In genomic region chr17:2107050-2107449, GRCh38 we compare ENCODE assay signal across 25 cellular contexts. TPM values are rescaled to one million over a fixed set of nuclear protein-coding genes. Genes with fewer than 3 reads are reported as not detected.
DNase-seq lines count a peak whose midpoint lies in the region; ATAC-seq and TF ChIP-seq lines count a peak whose summit lies in the region.
"Had no signal": no experiment of that assay in that cellular context is flagged by ENCODE, and none has a peak within 500 bp of the region (broad histone marks: within the 10 kb centered on the region; RNA-seq: fewer than 3 reads in every experiment).

No MANE protein-coding gene starts in this region.

- H2BK12ac ChIP-seq in trophoblast cell (ENCODE audit: low read length), result no peak overlapping the region

- no peak overlapping the region for H3K14ac ChIP-seq in trophoblast cell (ENCODE audit: low read length)

- ATAC-seq in heart right ventricle, result peak in 5 of 8 donors; percentile 5 to 28 (median 22)
- ATAC-seq in Right ventricle myocardium inferior, result no peak
- ATAC-seq in gastroesophageal sphincter, result no peak
- ATAC-seq: A549; activated CD8-positive, alpha-beta T cell treated with anti-CD3 and anti-CD28 coated beads for 36 hours; naive thymus-derived CD4-positive, alpha-beta T cell; T-cell had no signal

- intact Hi-C loops in heart right ventricle (cut with DNase I) (loop anchor here in 1 of 10 donors (5.0 kb wide), 1 partner anchor 70 kb away; no protein-coding TSS in a partner anchor), Right ventricle myocardium inferior (cut with DNase I) (no loop called here), tibial artery (cut with DNase I; ENCODE audit: low total_unique reads) (no loop called here)

- no peak overlapping the region for H4K12ac ChIP-seq in trophoblast cell (ENCODE audit: low read depth, low read length)

- H3K27me3 ChIP-seq in heart right ventricle (no peaks in the 10 kb centered on the region), gastroesophageal sphincter (no peaks in the 10 kb centered on the region), trophoblast cell (ENCODE audit: insufficient read depth, low read length) (no peaks in the 10 kb centered on the region), tibial artery (no peaks in the 10 kb centered on the region)
- H3K27me3 ChIP-seq: BE2C, Peyer's patch, SJCRH30, vagina had no signal

- H3K23ac ChIP-seq in trophoblast cell (ENCODE audit: low read length), result no peak overlapping the region

- no peak overlapping the region for H2BK120ac ChIP-seq in trophoblast cell (ENCODE audit: insufficient read depth, low read length, poor library complexity)

- no peak overlapping the region for H4K91ac ChIP-seq in trophoblast cell (ENCODE audit: low read depth, low read length)

- TF ChIP-seq CTCF in heart right ventricle (IDR thresholded peaks at IDR 0.05), result no peak
- TF ChIP-seq CTCF in gastroesophageal sphincter (IDR thresholded peaks at IDR 0.05), result no peak
- no peak for TF ChIP-seq CTCF in tibial artery (IDR thresholded peaks at IDR 0.05)

- H3K27ac ChIP-seq in heart right ventricle (peak overlapping the region; percentile 26 to 83 (median 56)), gastroesophageal sphincter (peak overlapping the region in 3 of 4 donors; percentile 5 to 30 (median 7)), trophoblast cell (ENCODE audit: low read depth, low read length) (no peak overlapping the region), tibial artery (peak overlapping the region; percentile 61 to 65)
- H3K27ac ChIP-seq: A549, KMS-11, SJCRH30, vagina had no signal

- 60 to 66% methylated on average over 2 of the region's 2 CpGs for WGBS in heart right ventricle, 2 donors
- WGBS in gastroesophageal sphincter (ENCODE audit: low coverage in 1 of 2), 2 donors, result 40 to 68% methylated on average over 1 to 2 of the region's 2 CpGs
- no CpG with 5 or more reads among the region's 2 CpGs for WGBS in trophoblast cell (ENCODE audit: extremely low coverage, insufficient coverage, insufficient read length)

- DNase-seq in heart right ventricle, result no peak
- DNase-seq in Right ventricle myocardium inferior (ENCODE audit: missing footprints), result no peak
- no peak for DNase-seq in trophoblast cell
- DNase-seq in tibial artery, result no peak
- DNase-seq in germinal center (ENCODE audit: low spot score), result no peak
- DNase-seq in NCI-H748 treated with DMSO at 0.1 percent for 48 hours (lab: John Stamatoyannopoulos, UW), result no peak
- no peak for DNase-seq in CD1c-positive myeloid dendritic cell (ENCODE audit: extremely low spot score)
- DNase-seq: activated CD4-positive, alpha-beta T cell treated with anti-CD3 and anti-CD28 coated beads for 1 hour; activated CD8-positive, alpha-beta T cell treated with anti-CD3 and anti-CD28 coated beads for 36 hours; BE2C; DMS79 treated with DMSO at 0.1 percent for 48 hours; naive thymus-derived CD4-positive, alpha-beta T cell; NCI-H146; NCI-H2171; NCI-H510A treated with DMSO at 0.1 percent for 48 hours; NK-92 treated with Interleukin-12 subunit alpha and Interleukin-12 subunit beta, amount 100 ng/mL, for 24 hours; Peyer's patch; retina; SJCRH30; stimulated activated CD4-positive, alpha-beta T cell treated with anti-CD3 and anti-CD28 coated beads, Interleukin-15, amount 100 ng/mL, for 24 hours; T-cell had no signal

- H3K9me3 ChIP-seq in heart right ventricle (no peaks in the 10 kb centered on the region), gastroesophageal sphincter (no peaks in the 10 kb centered on the region), trophoblast cell (ENCODE audit: insufficient read depth, low read depth, low read length) (no peaks in the 10 kb centered on the region), tibial artery (no peaks in the 10 kb centered on the region)
- H3K9me3 ChIP-seq: A549, BE2C, Peyer's patch, SJCRH30, vagina had no signal

- H2AK5ac ChIP-seq in trophoblast cell (ENCODE audit: low read length), result no peak overlapping the region

- H3K4me3 ChIP-seq in heart right ventricle, result peak overlapping the region in 1 of 10 donors; percentile 10
- H3K4me3 ChIP-seq in gastroesophageal sphincter, result no peak overlapping the region
- no peak overlapping the region for H3K4me3 ChIP-seq in trophoblast cell (ENCODE audit: low read depth, low read length)
- no peak overlapping the region for H3K4me3 ChIP-seq in tibial artery
- H3K4me3 ChIP-seq: A549, Peyer's patch, SJCRH30, vagina had no signal

- H4K8ac ChIP-seq in trophoblast cell (ENCODE audit: low read depth, low read length), result no peak overlapping the region

- no peak overlapping the region for H3K18ac ChIP-seq in trophoblast cell (ENCODE audit: low read length)

- no peak overlapping the region for H3K4ac ChIP-seq in trophoblast cell (ENCODE audit: low read depth, low read length)

- TF ChIP-seq EP300 in gastroesophageal sphincter (IDR thresholded peaks at IDR 0.05), result no peak

- no peak for TF ChIP-seq POLR2A in gastroesophageal sphincter (IDR thresholded peaks at IDR 0.05)

- no peaks in the 10 kb centered on the region for H3K79me1 ChIP-seq in trophoblast cell (ENCODE audit: low read length)

- no peak overlapping the region for H3K4me2 ChIP-seq in trophoblast cell (ENCODE audit: low read length)
- H3K4me2 ChIP-seq: A549 had no signal

- H2AFZ ChIP-seq in trophoblast cell (ENCODE audit: insufficient read depth, low read length, poor library complexity), result no peak overlapping the region

- H3K79me2 ChIP-seq in trophoblast cell (ENCODE audit: control insufficient read depth, insufficient read depth, low read length, poor library complexity), result no peaks in the 10 kb centered on the region

- H2BK5ac ChIP-seq in trophoblast cell (ENCODE audit: low read depth, low read length, poor library complexity), result no peak overlapping the region

- H3K4me1 ChIP-seq in heart right ventricle (peaks cover 14 to 44% (median 27%) of the 10 kb centered on the region in 9 donors), gastroesophageal sphincter (peaks cover 0 to 42% (median 8%) of the 10 kb centered on the region in 3 donors), trophoblast cell (ENCODE audit: control insufficient read depth in 1 of 2, insufficient read depth in 2 of 2, low read length in 2 of 2) (peaks cover 7 to 8% of the 10 kb centered on the region in 2 experiments), tibial artery (peaks cover 0 to 30% (median 20%) of the 10 kb centered on the region in 4 donors)
- H3K4me1 ChIP-seq: A549, BE2C, SJCRH30 had no signal

- peak overlapping the region; percentile 7 for H3K9ac ChIP-seq in trophoblast cell (ENCODE audit: low read length)
- H3K9ac ChIP-seq: KMS-11 had no signal

- H3K36me3 ChIP-seq in heart right ventricle, result no peaks in the 10 kb centered on the region
- H3K36me3 ChIP-seq in gastroesophageal sphincter, result no peaks in the 10 kb centered on the region
- no peaks in the 10 kb centered on the region for H3K36me3 ChIP-seq in trophoblast cell (ENCODE audit: control insufficient read depth in 1 of 2, insufficient read depth in 2 of 2, low read length in 2 of 2)
- no peaks in the 10 kb centered on the region for H3K36me3 ChIP-seq in tibial artery
- H3K36me3 ChIP-seq: BE2C, Peyer's patch, SJCRH30, vagina had no signal

RNA-seq across cellular contexts. Expression of gene HIC1, which starts 52.1 kb away (rescaled TPM):
- 10 to 100 TPM in 7 of 10 donors, 1 to 10 TPM in 3; 3.5 to 37.5 (median 12.1) TPM for total RNA-seq in heart right ventricle
- polyA plus RNA-seq in heart right ventricle, result 10 to 100 TPM in 1 of 2 donors, 1 to 10 TPM in 1; 8.3 to 14.3 TPM
- total RNA-seq in Right ventricle myocardium inferior, result 22.7 TPM
- total RNA-seq in gastroesophageal sphincter, result 10 to 100 TPM; 32.8 to 56.2 (median 41.6) TPM
- polyA plus RNA-seq in trophoblast cell (2013), result 1.4 and 1.7 TPM in 2 replicates

Comparison
In these comparisons a context has a peak if more than half of its experiments do, and no peak if none do; other contexts are left out.
1. ATAC-seq: peak in heart right ventricle (5 of 8); none in Right ventricle myocardium inferior (single experiment) and gastroesophageal sphincter (single experiment).